21 cellular contexts compared by ENCODE assay signal in the genomic region with DNA sequence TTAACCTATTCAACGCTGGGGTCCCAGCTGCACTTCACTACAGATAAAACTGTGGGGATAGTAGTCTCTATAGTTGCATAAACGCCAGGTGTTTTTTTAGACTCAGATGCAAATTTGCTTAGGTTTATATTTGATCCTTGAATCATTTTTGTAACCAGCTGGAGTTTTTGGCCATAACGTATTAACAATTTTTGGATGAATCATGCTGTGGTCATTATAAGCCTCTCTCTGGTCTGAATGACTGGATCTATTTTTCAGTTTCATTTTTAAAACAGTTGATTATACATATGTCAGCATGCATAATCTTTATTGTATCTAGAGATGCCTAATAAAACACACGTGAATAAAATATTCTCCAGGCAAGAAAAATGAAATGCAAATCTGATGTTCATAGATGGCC.
DNase-seq lines count a peak whose midpoint lies in the region; ATAC-seq and TF ChIP-seq lines count a peak whose summit lies in the region.
"Had no signal": no experiment of that assay in that cellular context is flagged by ENCODE, and none has a peak within 500 bp of the region (broad histone marks: within the 10 kb centered on the region; RNA-seq: fewer than 3 reads in every experiment).

No MANE protein-coding gene starts in this region.

- no peak for TF ChIP-seq CTCF in left lung (IDR thresholded peaks at IDR 0.05)

- H3K4me1 ChIP-seq in adipocyte (ENCODE audit: control insufficient read depth, insufficient read depth, low read length) (peaks cover 28% of the 10 kb centered on the region), left lung (peaks cover 0 to 24% of the 10 kb centered on the region in 2 donors)
- H3K4me1 ChIP-seq: suprapubic skin had no signal

- H3K36me3 ChIP-seq in adipocyte (ENCODE audit: control insufficient read depth, insufficient read depth, low read length, severe bottlenecking) (no peaks in the 10 kb centered on the region), left lung (no peaks in the 10 kb centered on the region)
- H3K36me3 ChIP-seq: BLaER1 treated with 17β-estradiol and CSF1 and Interleukin-3, amounts not matched to agents 10 nM and 100 nM; suprapubic skin had no signal

- H3K27me3 ChIP-seq in adipocyte (replicated peaks; ENCODE audit: control insufficient read depth, insufficient read depth, low read length) (no peaks in the 10 kb centered on the region), left lung (no peaks in the 10 kb centered on the region)
- H3K27me3 ChIP-seq: BLaER1 treated with 17β-estradiol and CSF1 and Interleukin-3, amounts not matched to agents 10 nM and 100 nM; suprapubic skin had no signal

- peak overlapping the region; percentile 54 for H3K4me3 ChIP-seq in adipocyte (ENCODE audit: low read length)
- no peak overlapping the region for H3K4me3 ChIP-seq in left lung
- H3K4me3 ChIP-seq: BLaER1 treated with 17β-estradiol and CSF1 and Interleukin-3, amounts not matched to agents 10 nM and 100 nM; suprapubic skin had no signal

- peak overlapping the region; percentile 1 to 88 for H3K27ac ChIP-seq in left lung
- H3K27ac ChIP-seq: suprapubic skin had no signal

- H3K9me3 ChIP-seq in adipocyte (ENCODE audit: control insufficient read depth, low read length) (no peaks in the 10 kb centered on the region), left lung (no peaks in the 10 kb centered on the region)
- H3K9me3 ChIP-seq: suprapubic skin had no signal

- intact Hi-C loops in left lung (cut with DNase I), result no loop called here

- ATAC-seq in HG03097 (IDR thresholded peaks at IDR 0.05; ENCODE audit: low FRiP score, unreplicated experiment) (peak; percentile 50), left lung (peak; percentile 18)
- ATAC-seq: left cardiac atrium, Right ventricle myocardium inferior had no signal

- no peak overlapping the region for H3K9ac ChIP-seq in adipocyte (ENCODE audit: low read length)
- H3K9ac ChIP-seq: BLaER1 treated with 17β-estradiol and CSF1 and Interleukin-3, amounts not matched to agents 10 nM and 100 nM had no signal

- DNase-seq in GM03348 (ENCODE audit: low spot score), result peak; percentile 29
- no peak for DNase-seq in adipocyte (ENCODE audit: low read depth)
- DNase-seq in left lung, result no peak
- no peak for DNase-seq in NCI-H774 (lab: John Stamatoyannopoulos, UW)
- DNase-seq in SK-N-DZ (ENCODE audit: low spot score), result no peak
- no peak for DNase-seq in SHP77 (lab: John Stamatoyannopoulos, UW)
- DNase-seq in foreskin melanocyte, result no peak
- DNase-seq: activated CD4-positive, alpha-beta T cell treated with anti-CD3 and anti-CD28 coated beads, Interleukin-2, amount 10 ng/mL, durations not matched to agents 7 days and 5 days; activated naive CD8-positive, alpha-beta T cell treated with anti-CD3 and anti-CD28 coated beads, Interleukin-2, amount 10 ng/mL, durations not matched to agents 7 days and 5 days; activated T-cell treated with anti-CD3 and anti-CD28 coated beads, Interleukin-2, amount 50 U/mL, for 48 hours; DMS79 treated with DMSO at 0.1 percent for 48 hours; erythroblast; hippocampal formation; KBM-7; left cardiac atrium; NCI-H187; NCI-H524 had no signal
